ENCODE assay signal across 8 cellular contexts in genomic region chr17:46266656-46267544, GRCh38. TPM values are rescaled to one million over a fixed set of nuclear protein-coding genes. Genes with fewer than 3 reads are reported as not detected.
DNase-seq lines count a peak whose midpoint lies in the region; ATAC-seq and TF ChIP-seq lines count a peak whose summit lies in the region.

No MANE protein-coding gene starts in this region.

- H3K4me1 Mint-ChIP-seq in neural progenitor cell: peaks cover 16% of the 10 kb centered on the region

- H2AFZ ChIP-seq in KMS-11 (ENCODE audit: low read depth) (peak overlapping the region; percentile 92), neural progenitor cell (replicated peaks) (peak overlapping the region; percentile 99)

- H3K9ac ChIP-seq in KMS-11: peak overlapping the region; percentile 84
- no peak overlapping the region for H3K9ac ChIP-seq in neural progenitor cell

- H3K4me2 ChIP-seq in KMS-11 (peak overlapping the region; percentile 55), neural progenitor cell (peak overlapping the region; percentile 89)

- ATAC-seq in GM21786 (IDR thresholded peaks at IDR 0.05; ENCODE audit: unreplicated experiment) (peak; percentile 60), RWPE2 (ENCODE audit: low read depth) (peak; percentile 77)

- intact Hi-C loops in stomach (cut with DNase I; ENCODE audit: low total_unique reads): no loop called here

- H3K27ac ChIP-seq in KMS-11 (peak overlapping the region; percentile 77), RWPE2 (ENCODE audit: poor library complexity, severe bottlenecking) (peak overlapping the region; percentile 55), neural progenitor cell (no peak overlapping the region), stomach (peak overlapping the region; percentile 89 to 99 (median 93))

- no peaks in the 10 kb centered on the region for H3K79me2 ChIP-seq in KMS-11 (ENCODE audit: insufficient read depth, low read depth)
- no peaks in the 10 kb centered on the region for H3K79me2 ChIP-seq in neural progenitor cell (ENCODE audit: low read depth)

- H3F3A ChIP-seq in neural progenitor cell (ENCODE audit: low read depth): peaks cover 29% of the 10 kb centered on the region

- no peaks in the 10 kb centered on the region for H4K20me1 ChIP-seq in KMS-11 (ENCODE audit: insufficient read depth)
- peaks cover 13% of the 10 kb centered on the region for H4K20me1 ChIP-seq in neural progenitor cell (ENCODE audit: low read depth)

- TF ChIP-seq POLR2A in stomach (IDR thresholded peaks at IDR 0.05): no peak

- DNase-seq in EH (ENCODE audit: low read depth): peak; percentile 91
- peak; percentile 87 for DNase-seq in RWPE2 (ENCODE audit: low spot score)
- peak; percentile 86 for DNase-seq in activated gamma-delta T cell (lab: John Stamatoyannopoulos, UW)
- DNase-seq in foreskin fibroblast: peak; percentile 88 to 95
- peak; percentile 97 for DNase-seq in neural progenitor cell (ENCODE audit: low spot score)
- peak; percentile 90 for DNase-seq in stomach

- peak overlapping the region; percentile 86 for H3K27ac Mint-ChIP-seq in neural progenitor cell

- H3K4me3 ChIP-seq in KMS-11 (IDR thresholded peaks at IDR 0.05; ENCODE audit: insufficient read depth, low read depth, low read length) (no peak overlapping the region), RWPE2 (ENCODE audit: severe bottlenecking) (peak overlapping the region; percentile 49), foreskin fibroblast (ENCODE audit: low read depth in 1 of 2, low read length in 2 of 2) (peak overlapping the region; percentile 53 to 87), neural progenitor cell (peak overlapping the region; percentile 71), stomach (peak overlapping the region; percentile 63 to 76 (median 68))

- H3K27me3 ChIP-seq in KMS-11 (ENCODE audit: insufficient read depth, low read depth) (no peaks in the 10 kb centered on the region), RWPE2 (ENCODE audit: insufficient read depth, poor library complexity, severe bottlenecking) (no peaks in the 10 kb centered on the region), neural progenitor cell (peaks cover 89% of the 10 kb centered on the region), stomach (no peaks in the 10 kb centered on the region)

- peak overlapping the region; percentile 93 for H3K4me3 Mint-ChIP-seq in neural progenitor cell

- no peaks in the 10 kb centered on the region for H3K36me3 ChIP-seq in KMS-11 (ENCODE audit: insufficient read depth)
- no peaks in the 10 kb centered on the region for H3K36me3 ChIP-seq in RWPE2 (ENCODE audit: low read depth)
- H3K36me3 ChIP-seq in neural progenitor cell: no peaks in the 10 kb centered on the region
- H3K36me3 ChIP-seq in stomach: no peaks in the 10 kb centered on the region

- peaks cover 46% of the 10 kb centered on the region for H3K27me3 Mint-ChIP-seq in neural progenitor cell (ENCODE audit: insufficient read depth, low read depth)

- WGBS in stomach, 5 donors: 0 to 1% (median 0%) methylated on average over 58 to 116 of the region's 116 CpGs

- TF ChIP-seq EP300 in stomach (IDR thresholded peaks at IDR 0.05): no peak

- no peaks in the 10 kb centered on the region for H3K9me3 Mint-ChIP-seq in neural progenitor cell

- H3K36me3 Mint-ChIP-seq in neural progenitor cell: no peaks in the 10 kb centered on the region

- no peaks in the 10 kb centered on the region for H3K9me3 ChIP-seq in RWPE2 (ENCODE audit: severe bottlenecking)
- H3K9me3 ChIP-seq in neural progenitor cell (ENCODE audit: low read depth): no peaks in the 10 kb centered on the region
- no peaks in the 10 kb centered on the region for H3K9me3 ChIP-seq in stomach

- H3K4me1 ChIP-seq in KMS-11 (ENCODE audit: low read depth, poor library complexity, severe bottlenecking): peaks cover 23% of the 10 kb centered on the region
- peaks cover 17% of the 10 kb centered on the region for H3K4me1 ChIP-seq in RWPE2 (ENCODE audit: insufficient read depth, poor library complexity, severe bottlenecking)
- H3K4me1 ChIP-seq in neural progenitor cell: no peaks in the 10 kb centered on the region
- peaks cover 14 to 49% (median 27%) of the 10 kb centered on the region in 4 donors for H3K4me1 ChIP-seq in stomach

- TF ChIP-seq CTCF in KMS-11 (conservative IDR thresholded peaks at IDR 0.05; ENCODE audit: low read depth, low read length) (no peak), RWPE2 (IDR thresholded peaks at IDR 0.05; ENCODE audit: poor library complexity, severe bottlenecking) (no peak), foreskin fibroblast (IDR thresholded peaks at IDR 0.05; ENCODE audit: low read depth, low read length) (no peak), neural progenitor cell (IDR thresholded peaks at IDR 0.05) (no peak), stomach (IDR thresholded peaks at IDR 0.05) (no peak)

RNA-seq across cellular contexts. Expression of gene LRRC37A, which starts 28.0 kb away (rescaled TPM):
- total RNA-seq in neural progenitor cell (ENCODE audit: low replicate concordance) (5.4 and 7.9 TPM in 2 replicates), stomach (1 to 10 TPM in 3 of 5 donors, not detected in 2; 1.0 to 3.3 (median 2.7) TPM)
- polyA plus RNA-seq in stomach: under 1 TPM; 0.68 to 0.98 (median 0.76) TPM
